In the genomic region with DNA sequence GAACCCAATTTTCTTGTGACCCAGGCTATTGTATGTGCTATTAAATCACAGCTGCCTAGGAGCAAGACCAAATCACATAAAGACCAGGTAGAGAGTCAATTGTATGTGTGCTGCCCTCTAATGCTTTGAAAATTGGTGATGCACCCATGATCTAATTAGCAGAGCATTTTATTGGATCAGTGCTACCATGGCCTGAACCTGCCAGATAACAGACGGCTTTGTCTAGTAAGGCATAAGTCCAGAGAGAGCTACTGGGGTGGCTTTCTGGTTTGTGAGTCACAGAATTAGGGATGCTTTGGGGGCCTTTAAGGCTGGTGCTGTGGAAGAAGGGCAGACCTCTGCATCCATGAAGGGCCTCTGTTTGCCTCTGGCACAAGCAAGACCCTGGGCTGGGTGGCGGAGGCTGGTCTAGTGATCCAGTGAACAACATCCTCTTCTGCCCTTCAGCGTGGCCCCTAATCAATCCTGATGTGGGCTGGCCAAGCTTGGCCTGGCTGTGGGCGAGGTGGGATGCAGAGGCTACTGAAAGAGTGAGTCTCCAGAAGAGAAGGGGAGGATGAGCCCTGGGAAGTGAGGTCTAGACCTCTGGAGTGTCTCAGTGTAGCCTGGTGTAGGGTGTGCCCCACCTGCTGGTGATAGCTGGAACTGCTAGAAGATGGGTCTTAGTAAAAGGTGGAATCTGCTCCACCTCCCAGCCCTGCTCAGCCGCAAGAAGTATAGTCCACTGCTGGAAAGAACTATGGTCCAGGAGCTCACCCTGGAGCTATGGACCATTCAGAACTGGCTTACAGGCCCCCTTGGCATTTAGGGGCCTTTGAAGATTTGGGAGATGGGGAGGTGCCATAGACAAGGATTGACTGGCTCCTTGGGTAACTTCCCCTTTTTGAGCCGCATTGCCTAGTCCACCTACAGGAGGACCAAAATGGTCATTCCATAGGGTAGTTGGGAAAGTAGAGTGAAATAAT, we compare ENCODE assay signal across 8 cellular contexts. TPM values are rescaled to one million over a fixed set of nuclear protein-coding genes. Genes with fewer than 3 reads are reported as not detected.
DNase-seq lines count a peak whose midpoint lies in the region; ATAC-seq and TF ChIP-seq lines count a peak whose summit lies in the region.

No MANE protein-coding gene starts in this region.

- H2BK120ac ChIP-seq in neuronal stem cell (ENCODE audit: low read depth, low read length) = no peak overlapping the region

- no peak overlapping the region for H2BK12ac ChIP-seq in neuronal stem cell (ENCODE audit: low read length)

- H2AK5ac ChIP-seq in neuronal stem cell (ENCODE audit: low read depth, low read length) = no peak overlapping the region

- H3K4ac ChIP-seq in neuronal stem cell (ENCODE audit: low read length) = no peak overlapping the region

- no peaks in the 10 kb centered on the region for H3K79me2 ChIP-seq in DOHH2 (ENCODE audit: control insufficient read depth, low read length)

- H3K9me2 ChIP-seq in DOHH2 (replicated peaks; ENCODE audit: control insufficient read depth, low read length) = no peaks in the 10 kb centered on the region

- H3K4me1 ChIP-seq in DOHH2 (ENCODE audit: control insufficient read depth, low read length) (no peaks in the 10 kb centered on the region), neuronal stem cell (ENCODE audit: control insufficient read depth in 2 of 2, insufficient read depth in 1 of 2, low read depth in 1 of 2, low read length in 2 of 2) (no peaks in the 10 kb centered on the region), stomach (peaks cover 0 to 7% (median 0%) of the 10 kb centered on the region in 4 donors)

- peak overlapping the region; percentile 15 for H3K23ac ChIP-seq in neuronal stem cell (ENCODE audit: low read depth, low read length, poor library complexity)

- H3K36me3 ChIP-seq in DOHH2 (ENCODE audit: control insufficient read depth, low read length) = no peaks in the 10 kb centered on the region
- H3K36me3 ChIP-seq in neuronal stem cell (replicated peaks in 1 of 2; ENCODE audit: control insufficient read depth in 2 of 2, insufficient read depth in 2 of 2, low read length in 2 of 2) = peaks cover 3 to 87% of the 10 kb centered on the region in 2 donors
- peaks cover 15 to 89% (median 85%) of the 10 kb centered on the region in 4 donors for H3K36me3 ChIP-seq in stomach

- TF ChIP-seq CTCF in DOHH2 (IDR thresholded peaks at IDR 0.05; ENCODE audit: low read depth, low read length, poor library complexity, severe bottlenecking) = peak; percentile 92
- peak; percentile 94 for TF ChIP-seq CTCF in LNCaP clone FGC (IDR thresholded peaks at IDR 0.05; ENCODE audit: control insufficient read depth, extremely low read depth, insufficient read depth)
- TF ChIP-seq CTCF in stomach (IDR thresholded peaks at IDR 0.05) = peak in 5 of 7 experiments; percentile 70 to 90 (median 88)

- no peak overlapping the region for H4K8ac ChIP-seq in neuronal stem cell (ENCODE audit: low read depth, low read length)

- H3K4me2 ChIP-seq in DOHH2 (ENCODE audit: low read length) = no peak overlapping the region
- no peak overlapping the region for H3K4me2 ChIP-seq in neuronal stem cell (ENCODE audit: insufficient read depth, low read length, poor library complexity, severe bottlenecking)

- no peak overlapping the region for H2AFZ ChIP-seq in neuronal stem cell (ENCODE audit: low read length)

- H3K27ac ChIP-seq in DOHH2 (ENCODE audit: low read depth, low read length) (no peak overlapping the region), neuronal stem cell (replicated peaks; ENCODE audit: low read length) (no peak overlapping the region), stomach (no peak overlapping the region)

- no peak for TF ChIP-seq EP300 in stomach (IDR thresholded peaks at IDR 0.05)

- no peak overlapping the region for H3K9ac ChIP-seq in neuronal stem cell (ENCODE audit: low read depth, low read length, poor library complexity)

- no peak overlapping the region for H3K14ac ChIP-seq in neuronal stem cell (ENCODE audit: low read length)

- TF ChIP-seq POLR2A in stomach (IDR thresholded peaks at IDR 0.05) = no peak

- no peak overlapping the region for H4K91ac ChIP-seq in neuronal stem cell (ENCODE audit: low read depth, low read length, poor library complexity)

- no peak for ATAC-seq in HG02763 (IDR thresholded peaks at IDR 0.05; ENCODE audit: unreplicated experiment)

- no peaks in the 10 kb centered on the region for H3K79me1 ChIP-seq in neuronal stem cell (ENCODE audit: low read depth, low read length)

- no CpG with 5 or more reads among the region's 6 CpGs for WGBS in neuronal stem cell (ENCODE audit: extremely low coverage in 2 of 2, insufficient read length in 2 of 2, insufficient replicate concordance in 1 of 2), 2 donors
- 48 to 61% (median 51%) methylated on average over 6 of the region's 6 CpGs for WGBS in stomach, 5 donors

- H4K20me1 ChIP-seq in DOHH2 (ENCODE audit: control insufficient read depth, insufficient read depth, low read depth, low read length) = no peaks in the 10 kb centered on the region

- no peak overlapping the region for H2BK5ac ChIP-seq in neuronal stem cell (ENCODE audit: low read length)

- H3K18ac ChIP-seq in neuronal stem cell (ENCODE audit: low read length) = no peak overlapping the region

- no peak overlapping the region for H2BK15ac ChIP-seq in neuronal stem cell (ENCODE audit: low read length)

- DNase-seq in LNCaP clone FGC (ENCODE audit: low read depth) = peak; percentile 23
- DNase-seq in RPMI7951 (ENCODE audit: low read depth) = peak; percentile 74
- DNase-seq in activated T-helper 1 cell treated with Interleukin-2 at 50 U/mL for 16 hours (ENCODE audit: low read depth) = peak; percentile 50
- peak; percentile 63 for DNase-seq in fibroblast of the conjunctiva (ENCODE audit: low read depth)
- DNase-seq in neuronal stem cell (ENCODE audit: low spot score) = peak; percentile 80
- peak; percentile 84 for DNase-seq in stomach

- H3F3A ChIP-seq in DOHH2 (ENCODE audit: control insufficient read depth, insufficient read depth) = no peaks in the 10 kb centered on the region

- peaks cover 45% of the 10 kb centered on the region for H3K27me3 ChIP-seq in DOHH2 (ENCODE audit: control insufficient read depth, low read length)
- no peaks in the 10 kb centered on the region for H3K27me3 ChIP-seq in neuronal stem cell (ENCODE audit: control insufficient read depth in 3 of 3, insufficient read depth in 3 of 3, low read depth in 1 of 3, low read length in 3 of 3)
- H3K27me3 ChIP-seq in stomach = no peaks in the 10 kb centered on the region

- no peak overlapping the region for H3K4me3 ChIP-seq in DOHH2 (ENCODE audit: low read length)
- H3K4me3 ChIP-seq in LNCaP clone FGC (ENCODE audit: low read depth, low read length) = no peak overlapping the region
- H3K4me3 ChIP-seq in neuronal stem cell (ENCODE audit: low read length in 2 of 2) = no peak overlapping the region
- H3K4me3 ChIP-seq in stomach = no peak overlapping the region

- intact Hi-C loops in stomach (cut with DNase I; ENCODE audit: low total_unique reads) = loop anchor here (5.0 to 10.0 kb wide), 2 partner anchors 207 to 245 kb away; no protein-coding TSS in a partner anchor

- no peaks in the 10 kb centered on the region for H3K9me3 ChIP-seq in DOHH2 (ENCODE audit: control insufficient read depth, insufficient read depth, low read length)
- H3K9me3 ChIP-seq in neuronal stem cell (replicated peaks in 1 of 2; ENCODE audit: control insufficient read depth in 2 of 2, insufficient read depth in 1 of 2, low read depth in 1 of 2, low read length in 2 of 2) = no peaks in the 10 kb centered on the region
- no peaks in the 10 kb centered on the region for H3K9me3 ChIP-seq in stomach

RNA-seq across cellular contexts. Expression of gene AAR2, which starts 36.7 kb away (rescaled TPM):
- 37.7 and 43.3 TPM in 2 replicates for total RNA-seq in RPMI7951 (2014; rRNA removed; shearing (Covaris generic))
- 19.2 TPM for polyA plus RNA-seq in neuronal stem cell (2013, experiment 1 of 2)
- polyA plus RNA-seq in neuronal stem cell (2013, experiment 2 of 2) = 19.6 TPM
- 10 to 100 TPM in 4 of 5 donors, 1 to 10 TPM in 1; 4.7 to 75.6 (median 22.3) TPM for total RNA-seq in stomach
- polyA plus RNA-seq in stomach = 10 to 100 TPM; 15.4 to 22.5 (median 17.1) TPM

RNA-seq across cellular contexts. Expression of gene EPB41L1, which starts 45.0 kb away (rescaled TPM):
- total RNA-seq in RPMI7951 (2014; rRNA removed; shearing (Covaris generic)) = 5.6 and 8.8 TPM in 2 replicates
- 40.6 TPM for polyA plus RNA-seq in neuronal stem cell (2013, experiment 1 of 2)
- polyA plus RNA-seq in neuronal stem cell (2013, experiment 2 of 2) = 41.6 TPM
- total RNA-seq in stomach = 100 to 1,000 TPM in 2 of 5 donors, 10 to 100 TPM in 3; 40.2 to 271 (median 99.2) TPM
- 10 to 100 TPM; 25.9 to 36.0 (median 29.5) TPM for polyA plus RNA-seq in stomach

Comparison
In these comparisons a context has a peak if more than half of its experiments do, and no peak if none do; other contexts are left out.
1. DNase-seq: peak in every context shown above with its lines; median percentile 84 in stomach; 80 in neuronal stem cell; 74 in RPMI7951; 63 in fibroblast of the conjunctiva; 50 in activated T-helper 1 cell treated with Interleukin-2 at 50 U/mL for 16 hours; 23 in LNCaP clone FGC.